In the genomic region with DNA sequence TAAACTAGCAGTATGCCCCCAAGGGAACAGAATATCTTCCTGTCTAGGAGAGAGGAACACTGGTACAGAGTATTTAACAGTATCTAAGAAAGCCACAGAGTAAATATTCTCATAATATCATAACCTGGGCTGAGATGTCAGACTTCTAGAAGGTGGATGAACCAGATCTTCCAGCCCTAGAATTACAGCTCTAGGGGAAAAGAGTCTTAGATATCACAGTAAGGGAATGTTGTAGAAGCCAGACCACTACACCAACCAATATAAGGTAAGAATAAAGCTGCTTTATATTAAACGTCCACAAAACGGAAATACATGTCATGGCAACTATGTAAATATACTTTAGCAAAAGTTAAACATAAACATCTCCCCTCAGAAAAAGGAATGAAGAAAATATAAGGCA, we compare ENCODE assay signal across 13 cellular contexts. TPM values are rescaled to one million over a fixed set of nuclear protein-coding genes. Genes with fewer than 3 reads are reported as not detected.
DNase-seq lines count a peak whose midpoint lies in the region; ATAC-seq and TF ChIP-seq lines count a peak whose summit lies in the region.
"Had no signal": no experiment of that assay in that cellular context is flagged by ENCODE, and none has a peak within 500 bp of the region (broad histone marks: within the 10 kb centered on the region; RNA-seq: fewer than 3 reads in every experiment).

No MANE protein-coding gene starts in this region.

- H3K27me3 Mint-ChIP-seq in activated naive CD4-positive, alpha-beta T cell treated with anti-CD3 and anti-CD28 coated beads for 36 hours (ENCODE audit: low read depth): no peaks in the 10 kb centered on the region
- no peaks in the 10 kb centered on the region for H3K27me3 Mint-ChIP-seq in activated naive CD4-positive, alpha-beta T cell treated with anti-CD3 and anti-CD28 coated beads, Interleukin-2, amount 10 ng/mL, durations not matched to agents 7 days and 5 days
- H3K27me3 Mint-ChIP-seq in activated CD8-positive, alpha-beta T cell treated with anti-CD3 and anti-CD28 coated beads, Interleukin-2, amount 10 ng/mL, durations not matched to agents 7 days and 5 days (ENCODE audit: low read depth): no peaks in the 10 kb centered on the region
- H3K27me3 Mint-ChIP-seq in glutamatergic neuron (ENCODE audit: unreplicated experiment): no peaks in the 10 kb centered on the region
- H3K27me3 Mint-ChIP-seq: stimulated activated naive B cell treated with anti-CD40 and anti-IgM and Interleukin-4, amounts not matched to agents 10 μg/mL and 1 μg/mL and 100 μg/mL, for 72 hours had no signal

- peaks cover 18 to 31% (median 29%) of the 10 kb centered on the region in 5 donors for H3K36me3 ChIP-seq in subcutaneous abdominal adipose tissue (ENCODE audit: control insufficient read depth in 5 of 5, insufficient read depth in 5 of 5, low read length in 5 of 5)

- TF ChIP-seq CTCF in glutamatergic neuron (IDR thresholded peaks at IDR 0.05; ENCODE audit: partially characterized antibody, unreplicated experiment): no peak

- intact Hi-C loops in activated naive CD4-positive, alpha-beta T cell treated with anti-CD3 and anti-CD28 coated beads for 36 hours (cut with micrococcal nuclease): no loop called here

- H3K27ac ChIP-seq in subcutaneous abdominal adipose tissue (ENCODE audit: low read depth, low read length): no peak overlapping the region

- no peaks in the 10 kb centered on the region for H3K9me3 Mint-ChIP-seq in activated naive CD4-positive, alpha-beta T cell treated with anti-CD3 and anti-CD28 coated beads for 36 hours
- no peaks in the 10 kb centered on the region for H3K9me3 Mint-ChIP-seq in activated naive CD4-positive, alpha-beta T cell treated with anti-CD3 and anti-CD28 coated beads, Interleukin-2, amount 10 ng/mL, durations not matched to agents 7 days and 5 days
- H3K9me3 Mint-ChIP-seq in activated CD8-positive, alpha-beta T cell treated with anti-CD3 and anti-CD28 coated beads, Interleukin-2, amount 10 ng/mL, durations not matched to agents 7 days and 5 days (ENCODE audit: insufficient read depth): no peaks in the 10 kb centered on the region
- peaks cover 7% of the 10 kb centered on the region for H3K9me3 Mint-ChIP-seq in glutamatergic neuron (ENCODE audit: unreplicated experiment)
- H3K9me3 Mint-ChIP-seq: stimulated activated naive B cell treated with anti-CD40 and anti-IgM and Interleukin-4, amounts not matched to agents 10 μg/mL and 1 μg/mL and 100 μg/mL, for 72 hours had no signal

- DNase-seq in activated naive CD4-positive, alpha-beta T cell treated with anti-CD3 and anti-CD28 coated beads for 36 hours: no peak
- no peak for DNase-seq in activated naive CD4-positive, alpha-beta T cell treated with anti-CD3 and anti-CD28 coated beads, Interleukin-2, amount 10 ng/mL, durations not matched to agents 7 days and 5 days
- DNase-seq in activated CD8-positive, alpha-beta T cell treated with anti-CD3 and anti-CD28 coated beads, Interleukin-2, amount 10 ng/mL, durations not matched to agents 7 days and 5 days: no peak
- no peak for DNase-seq in glutamatergic neuron
- no peak for DNase-seq in MV-4-11 (lab: John Stamatoyannopoulos, UW)
- no peak for DNase-seq in H4 (ENCODE audit: low spot score)
- DNase-seq: NCI-H1436; stimulated activated CD4-positive, alpha-beta T cell treated with anti-CD3 and anti-CD28 coated beads, Interleukin-4, amount 100 ng/mL, for 4 hours; stimulated activated naive B cell treated with anti-CD40 and anti-IgM and Interleukin-4, amounts not matched to agents 10 μg/mL and 1 μg/mL and 100 μg/mL, for 72 hours had no signal

- POLR2A ChIA-PET in activated CD8-positive, alpha-beta T cell treated with anti-CD3 and anti-CD28 coated beads, Interleukin-2, amount 10 ng/mL, durations not matched to agents 7 days and 5 days (lab: Charles Lee): interaction anchor here (2.3 kb wide), 1 partner anchor 12 kb away, joined by 15 read pairs; a partner anchor contains a TSS

- no peaks in the 10 kb centered on the region for H3K9me3 ChIP-seq in subcutaneous abdominal adipose tissue (ENCODE audit: control insufficient read depth in 5 of 5, low read length in 5 of 5)
- H3K9me3 ChIP-seq: HAP-1 had no signal

- H3K36me3 Mint-ChIP-seq in activated naive CD4-positive, alpha-beta T cell treated with anti-CD3 and anti-CD28 coated beads for 36 hours (ENCODE audit: low read depth): peaks cover 22% of the 10 kb centered on the region
- H3K36me3 Mint-ChIP-seq in activated naive CD4-positive, alpha-beta T cell treated with anti-CD3 and anti-CD28 coated beads, Interleukin-2, amount 10 ng/mL, durations not matched to agents 7 days and 5 days: peaks cover 39% of the 10 kb centered on the region
- peaks cover 50% of the 10 kb centered on the region for H3K36me3 Mint-ChIP-seq in activated CD8-positive, alpha-beta T cell treated with anti-CD3 and anti-CD28 coated beads, Interleukin-2, amount 10 ng/mL, durations not matched to agents 7 days and 5 days (ENCODE audit: low read depth)
- peaks cover 8% of the 10 kb centered on the region for H3K36me3 Mint-ChIP-seq in glutamatergic neuron (ENCODE audit: unreplicated experiment)

- H3K9ac ChIP-seq in subcutaneous abdominal adipose tissue (ENCODE audit: low read length in 5 of 5): peak overlapping the region in 4 of 5 donors; percentile 2 to 47 (median 20)

- peak overlapping the region; percentile 68 for H3K27ac Mint-ChIP-seq in activated naive CD4-positive, alpha-beta T cell treated with anti-CD3 and anti-CD28 coated beads for 36 hours
- no peak overlapping the region for H3K27ac Mint-ChIP-seq in activated naive CD4-positive, alpha-beta T cell treated with anti-CD3 and anti-CD28 coated beads, Interleukin-2, amount 10 ng/mL, durations not matched to agents 7 days and 5 days
- peak overlapping the region; percentile 46 for H3K27ac Mint-ChIP-seq in activated CD8-positive, alpha-beta T cell treated with anti-CD3 and anti-CD28 coated beads, Interleukin-2, amount 10 ng/mL, durations not matched to agents 7 days and 5 days
- H3K27ac Mint-ChIP-seq in glutamatergic neuron (ENCODE audit: unreplicated experiment): peak overlapping the region; percentile 86

- no peak overlapping the region for H3K4me3 ChIP-seq in subcutaneous abdominal adipose tissue (ENCODE audit: low read depth in 1 of 5, low read length in 5 of 5)
- H3K4me3 ChIP-seq: HAP-1, K562 had no signal

- no peak overlapping the region for H3K4me3 Mint-ChIP-seq in activated naive CD4-positive, alpha-beta T cell treated with anti-CD3 and anti-CD28 coated beads for 36 hours
- no peak overlapping the region for H3K4me3 Mint-ChIP-seq in activated naive CD4-positive, alpha-beta T cell treated with anti-CD3 and anti-CD28 coated beads, Interleukin-2, amount 10 ng/mL, durations not matched to agents 7 days and 5 days
- H3K4me3 Mint-ChIP-seq in activated CD8-positive, alpha-beta T cell treated with anti-CD3 and anti-CD28 coated beads, Interleukin-2, amount 10 ng/mL, durations not matched to agents 7 days and 5 days: no peak overlapping the region
- H3K4me3 Mint-ChIP-seq in glutamatergic neuron (ENCODE audit: unreplicated experiment): peak overlapping the region; percentile 75
- H3K4me3 Mint-ChIP-seq: stimulated activated naive B cell treated with anti-CD40 and anti-IgM and Interleukin-4, amounts not matched to agents 10 μg/mL and 1 μg/mL and 100 μg/mL, for 72 hours had no signal

- no peaks in the 10 kb centered on the region for H3K27me3 ChIP-seq in subcutaneous abdominal adipose tissue (ENCODE audit: control insufficient read depth in 5 of 5, insufficient read depth in 4 of 5, low read length in 5 of 5)

- H3K4me1 ChIP-seq in subcutaneous abdominal adipose tissue (ENCODE audit: control insufficient read depth in 5 of 5, insufficient read depth in 5 of 5, low read length in 5 of 5): peaks cover 4 to 48% (median 30%) of the 10 kb centered on the region in 5 donors
- H3K4me1 ChIP-seq: HAP-1 had no signal

- peaks cover 76% of the 10 kb centered on the region for H3K4me1 Mint-ChIP-seq in activated naive CD4-positive, alpha-beta T cell treated with anti-CD3 and anti-CD28 coated beads for 36 hours (ENCODE audit: low read depth)
- peaks cover 31% of the 10 kb centered on the region for H3K4me1 Mint-ChIP-seq in activated naive CD4-positive, alpha-beta T cell treated with anti-CD3 and anti-CD28 coated beads, Interleukin-2, amount 10 ng/mL, durations not matched to agents 7 days and 5 days
- peaks cover 43% of the 10 kb centered on the region for H3K4me1 Mint-ChIP-seq in activated CD8-positive, alpha-beta T cell treated with anti-CD3 and anti-CD28 coated beads, Interleukin-2, amount 10 ng/mL, durations not matched to agents 7 days and 5 days (ENCODE audit: low read depth)
- peaks cover 57% of the 10 kb centered on the region for H3K4me1 Mint-ChIP-seq in glutamatergic neuron (ENCODE audit: low read depth, unreplicated experiment)

- CTCF ChIA-PET in activated naive CD4-positive, alpha-beta T cell treated with anti-CD3 and anti-CD28 coated beads for 36 hours (lab: Charles Lee): interaction anchor here (0.9 kb wide), 1 partner anchor 9 kb away, joined by 3 read pairs; no protein-coding TSS in a partner anchor
- CTCF ChIA-PET in activated naive CD4-positive, alpha-beta T cell treated with anti-CD3 and anti-CD28 coated beads, Interleukin-2, amount 10 ng/mL, durations not matched to agents 7 days and 5 days (lab: Charles Lee): no interaction called here
- CTCF ChIA-PET in activated CD8-positive, alpha-beta T cell treated with anti-CD3 and anti-CD28 coated beads, Interleukin-2, amount 10 ng/mL, durations not matched to agents 7 days and 5 days (lab: Charles Lee): no interaction called here

- ATAC-seq in activated CD8-positive, alpha-beta T cell treated with anti-CD3 and anti-CD28 coated beads, Interleukin-2, amount 10 ng/mL, durations not matched to agents 7 days and 5 days: no peak
- no peak for ATAC-seq in GM18867 (IDR thresholded peaks at IDR 0.05; ENCODE audit: unreplicated experiment)
- ATAC-seq: K562; stimulated activated naive B cell treated with anti-CD40 and anti-IgM and Interleukin-4, amounts not matched to agents 10 μg/mL and 1 μg/mL and 100 μg/mL, for 72 hours had no signal

RNA-seq across cellular contexts. Expression of a gene that starts 12.4 kb away (rescaled TPM):
- total RNA-seq in activated naive CD4-positive, alpha-beta T cell treated with anti-CD3 and anti-CD28 coated beads for 36 hours: 10 to 100 TPM; 50.1 to 50.4 TPM
- 10 to 100 TPM; 41.9 to 44.9 TPM for total RNA-seq in activated CD8-positive, alpha-beta T cell treated with anti-CD3 and anti-CD28 coated beads, Interleukin-2, amount 10 ng/mL, durations not matched to agents 7 days and 5 days
- 300 TPM for total RNA-seq in glutamatergic neuron (ENCODE audit: unreplicated experiment)
- 52.3 and 65.2 TPM in 2 replicates for total RNA-seq in H4 (2014; rRNA removed; shearing (Covaris generic))

RNA-seq across cellular contexts. Expression of a gene that starts 59.8 kb away (rescaled TPM):
- total RNA-seq in activated naive CD4-positive, alpha-beta T cell treated with anti-CD3 and anti-CD28 coated beads for 36 hours: 10 to 100 TPM; 22.0 to 27.0 TPM
- 10 to 100 TPM; 14.6 to 17.6 TPM for total RNA-seq in activated CD8-positive, alpha-beta T cell treated with anti-CD3 and anti-CD28 coated beads, Interleukin-2, amount 10 ng/mL, durations not matched to agents 7 days and 5 days
- 25.4 TPM for total RNA-seq in glutamatergic neuron (ENCODE audit: unreplicated experiment)
- total RNA-seq in H4 (2014; rRNA removed; shearing (Covaris generic)): 19.5 and 31.6 TPM in 2 replicates
